In the genomic region with DNA sequence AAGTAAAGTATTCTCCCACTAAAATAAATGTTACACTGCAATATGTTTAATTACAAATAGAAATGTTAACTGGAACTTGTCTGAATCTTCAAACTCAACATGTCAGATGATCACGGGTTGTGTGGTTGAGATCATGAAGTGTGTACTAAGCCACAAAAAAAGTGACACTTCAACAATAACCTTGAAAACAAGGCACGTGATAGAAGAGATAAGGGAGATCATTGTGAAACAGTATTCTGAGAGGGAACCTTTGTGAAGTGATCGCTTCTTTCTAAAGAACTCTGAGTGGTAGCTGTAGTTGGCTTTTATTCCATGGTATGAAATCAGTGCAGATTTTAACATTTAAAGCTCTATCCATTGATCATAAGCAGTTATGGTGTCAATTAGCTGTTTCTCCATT, we compare ENCODE assay signal across 20 cellular contexts.
A peak's percentile ranks its signal among the peaks of the same experiment; 100 is the strongest.
DNase-seq lines count a peak whose midpoint lies in the region; ATAC-seq and TF ChIP-seq lines count a peak whose summit lies in the region.
"Had no signal": no experiment of that assay in that cellular context is flagged by ENCODE, and none has a peak within 500 bp of the region (broad histone marks: within the 10 kb centered on the region; RNA-seq: fewer than 3 reads in every experiment).

No MANE protein-coding gene starts in this region.

- ATAC-seq in activated CD4-positive, alpha-beta T cell treated with anti-CD3 and anti-CD28 coated beads for 36 hours: peak; percentile 33
- ATAC-seq in naive thymus-derived CD4-positive, alpha-beta T cell: peak; percentile 61
- ATAC-seq in GM19324 (IDR thresholded peaks at IDR 0.05; ENCODE audit: low FRiP score, unreplicated experiment): no peak
- ATAC-seq in GM18520 (IDR thresholded peaks at IDR 0.05; ENCODE audit: unreplicated experiment): no peak
- ATAC-seq: HCT116 had no signal

- H3K9me3 ChIP-seq in naive thymus-derived CD4-positive, alpha-beta T cell (ENCODE audit: control insufficient read depth in 2 of 3, low read length in 3 of 3): no peaks in the 10 kb centered on the region
- H3K9me3 ChIP-seq: BLaER1 had no signal

- POLR2A ChIA-PET in activated CD4-positive, alpha-beta T cell treated with anti-CD3 and anti-CD28 coated beads for 36 hours (lab: Charles Lee): no interaction called here
- POLR2A ChIA-PET in naive thymus-derived CD4-positive, alpha-beta T cell (lab: Charles Lee): no interaction called here

- H3K36me3 ChIP-seq in naive thymus-derived CD4-positive, alpha-beta T cell (ENCODE audit: control insufficient read depth in 2 of 3, insufficient read depth in 3 of 3, low read length in 3 of 3): no peaks in the 10 kb centered on the region
- H3K36me3 ChIP-seq: BLaER1 had no signal

- no peaks in the 10 kb centered on the region for H3K27me3 Mint-ChIP-seq in activated CD4-positive, alpha-beta T cell treated with anti-CD3 and anti-CD28 coated beads for 36 hours
- no peaks in the 10 kb centered on the region for H3K27me3 Mint-ChIP-seq in naive thymus-derived CD4-positive, alpha-beta T cell
- H3K27me3 Mint-ChIP-seq: CD8-positive, alpha-beta memory T cell had no signal

- no peak overlapping the region for H3K4me3 Mint-ChIP-seq in activated CD4-positive, alpha-beta T cell treated with anti-CD3 and anti-CD28 coated beads for 36 hours
- no peak overlapping the region for H3K4me3 Mint-ChIP-seq in naive thymus-derived CD4-positive, alpha-beta T cell
- H3K4me3 Mint-ChIP-seq: CD8-positive, alpha-beta memory T cell had no signal

- TF ChIP-seq POLR2A in erythroblast (IDR thresholded peaks at IDR 0.05; ENCODE audit: low read length): no peak

- H3K27ac Mint-ChIP-seq in activated CD4-positive, alpha-beta T cell treated with anti-CD3 and anti-CD28 coated beads for 36 hours: no peak overlapping the region
- no peak overlapping the region for H3K27ac Mint-ChIP-seq in naive thymus-derived CD4-positive, alpha-beta T cell

- no peak overlapping the region for H3K4me3 ChIP-seq in naive thymus-derived CD4-positive, alpha-beta T cell (ENCODE audit: low read length)
- H3K4me3 ChIP-seq: BLaER1, GM23248 had no signal

- CTCF ChIA-PET in activated CD4-positive, alpha-beta T cell treated with anti-CD3 and anti-CD28 coated beads for 36 hours (lab: Charles Lee): no interaction called here
- CTCF ChIA-PET in naive thymus-derived CD4-positive, alpha-beta T cell (lab: Charles Lee): no interaction called here

- intact Hi-C loops in activated CD4-positive, alpha-beta T cell treated with anti-CD3 and anti-CD28 coated beads for 36 hours (cut with DNase I, micrococcal nuclease): no loop called here
- intact Hi-C loops in naive thymus-derived CD4-positive, alpha-beta T cell (cut with micrococcal nuclease): no loop called here

- H3K4me1 ChIP-seq in naive thymus-derived CD4-positive, alpha-beta T cell (ENCODE audit: control insufficient read depth in 2 of 2, insufficient read depth in 2 of 2, low read length in 2 of 2): no peaks in the 10 kb centered on the region

- no peak overlapping the region for H3K27ac ChIP-seq in naive thymus-derived CD4-positive, alpha-beta T cell (ENCODE audit: low read depth, low read length)
- H3K27ac ChIP-seq: BLaER1, GM23248, HL-60 had no signal

- H3K4me1 Mint-ChIP-seq in activated CD4-positive, alpha-beta T cell treated with anti-CD3 and anti-CD28 coated beads for 36 hours: peaks cover 17% of the 10 kb centered on the region
- peaks cover 7 to 18% (median 11%) of the 10 kb centered on the region in 7 donors for H3K4me1 Mint-ChIP-seq in naive thymus-derived CD4-positive, alpha-beta T cell

- no peaks in the 10 kb centered on the region for H3K9me3 Mint-ChIP-seq in activated CD4-positive, alpha-beta T cell treated with anti-CD3 and anti-CD28 coated beads for 36 hours (ENCODE audit: low read depth)
- H3K9me3 Mint-ChIP-seq in naive thymus-derived CD4-positive, alpha-beta T cell: peaks cover 0 to 2% (median 0%) of the 10 kb centered on the region in 11 donors
- H3K9me3 Mint-ChIP-seq: CD8-positive, alpha-beta memory T cell had no signal

- no peaks in the 10 kb centered on the region for H3K27me3 ChIP-seq in naive thymus-derived CD4-positive, alpha-beta T cell (ENCODE audit: control insufficient read depth in 2 of 2, insufficient read depth in 2 of 2, low read length in 2 of 2)
- H3K27me3 ChIP-seq: BLaER1 had no signal

- H3K36me3 Mint-ChIP-seq in activated CD4-positive, alpha-beta T cell treated with anti-CD3 and anti-CD28 coated beads for 36 hours (ENCODE audit: low read depth): peaks cover 9% of the 10 kb centered on the region
- peaks cover 0 to 39% (median 7%) of the 10 kb centered on the region in 5 donors for H3K36me3 Mint-ChIP-seq in naive thymus-derived CD4-positive, alpha-beta T cell

- DNase-seq in activated CD4-positive, alpha-beta T cell treated with anti-CD3 and anti-CD28 coated beads for 36 hours: no peak
- no peak for DNase-seq in activated CD4-positive, alpha-beta T cell treated with anti-CD3 and anti-CD28 coated beads for 48 hours
- DNase-seq in MV-4-11 (lab: John Stamatoyannopoulos, UW): peak; percentile 27
- peak; percentile 10 to 18 for DNase-seq in erythroblast (lab: John Stamatoyannopoulos, UW)
- no peak for DNase-seq in naive thymus-derived CD4-positive, alpha-beta T cell
- no peak for DNase-seq in inferior parietal cortex (ENCODE audit: extremely low spot score)
- DNase-seq: 8988T; CD8-positive, alpha-beta memory T cell; DMS79; GM23248; KBM-7; NCI-H1092 treated with DMSO at 0.1 percent for 48 hours; NCI-H510A treated with DMSO at 0.1 percent for 48 hours; NCI-H82; SHP77 had no signal

Comparison
In these comparisons a context has a peak if more than half of its experiments do, and no peak if none do; other contexts are left out.
1. ATAC-seq: peak in activated CD4-positive, alpha-beta T cell treated with anti-CD3 and anti-CD28 coated beads for 36 hours (single experiment) and naive thymus-derived CD4-positive, alpha-beta T cell (single experiment); none in GM19324 (single experiment) and GM18520 (single experiment).
2. DNase-seq: peak in MV-4-11 (single experiment) and erythroblast (2 of 2); none in activated CD4-positive, alpha-beta T cell treated with anti-CD3 and anti-CD28 coated beads for 36 hours (single experiment), activated CD4-positive, alpha-beta T cell treated with anti-CD3 and anti-CD28 coated beads for 48 hours (single experiment), naive thymus-derived CD4-positive, alpha-beta T cell (0 of 9) and inferior parietal cortex (single experiment).